ENCODE assay signal across 8 cellular contexts in the genomic region with DNA sequence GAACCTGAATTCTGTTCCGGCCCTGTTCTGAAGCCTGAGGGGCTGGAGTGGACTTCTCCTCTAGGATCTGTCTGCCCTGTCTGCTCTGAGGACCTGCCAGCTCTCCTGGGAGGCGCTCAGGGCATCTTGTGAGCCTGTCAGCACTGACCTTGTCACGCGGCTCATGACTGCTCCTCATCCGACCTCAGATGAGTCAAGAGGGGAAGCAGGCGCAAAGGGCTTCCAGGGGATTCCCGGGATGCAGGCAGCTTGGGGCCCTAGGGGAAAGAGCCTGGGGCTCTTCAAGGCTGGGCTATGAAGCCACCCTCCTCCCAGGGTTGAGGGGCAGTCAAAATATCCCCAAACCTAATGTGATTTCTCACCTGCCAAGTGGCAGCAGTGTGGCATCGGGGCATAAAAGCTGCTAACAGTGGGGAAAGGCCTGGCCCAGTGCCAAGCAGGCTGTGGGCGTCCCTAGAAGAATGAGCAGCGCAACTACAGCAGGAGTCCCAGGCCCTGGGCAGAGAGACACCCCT. TPM values are rescaled to one million over a fixed set of nuclear protein-coding genes. Genes with fewer than 3 reads are reported as not detected.
A peak's percentile ranks its signal among the peaks of the same experiment; 100 is the strongest.
DNase-seq lines count a peak whose midpoint lies in the region; ATAC-seq, FAIRE-seq and TF ChIP-seq lines count a peak whose summit lies in the region.

No MANE protein-coding gene starts in this region.

- in situ Hi-C loops in K562 (cut with MboI): no loop called here

- CTCF ChIA-PET in A673 (lab: Charles Lee) (no interaction called here), K562 (lab: Yijun Ruan, JAX; ENCODE audit: low intra/inter-chr PET ratio) (no interaction called here)

- 3% methylated on average over 7 of the region's 10 CpGs for WGBS in K562 (ENCODE audit: insufficient coverage, low coverage, missing lambda C conversion rate)

- TF ChIP-seq POLR2A in GM18526 (IDR thresholded peaks at IDR 0.05; ENCODE audit: extremely low read depth, insufficient read length) (peak; percentile 19), K562 (conservative IDR thresholded peaks at IDR 0.05) (no peak)

- no peaks in the 10 kb centered on the region for H3K27me3 ChIP-seq in A673 (replicated peaks; ENCODE audit: insufficient read depth, low read depth, low read length, poor library complexity)
- H3K27me3 ChIP-seq in K562 (ENCODE audit: control insufficient read depth in 2 of 2, insufficient read depth in 2 of 2, low read length in 2 of 2): peaks cover 2 to 6% of the 10 kb centered on the region in 2 experiments; a peak in 2 of 5 replicates

- TF ChIP-seq CTCF in A673 (conservative IDR thresholded peaks at IDR 0.05; ENCODE audit: low read depth, low read length) (no peak), K562 (IDR thresholded peaks at IDR 0.05 in 2 of 3, conservative IDR thresholded peaks at IDR 0.05 in 1 of 3; ENCODE audit: insufficient read depth in 2 of 3, low read depth in 1 of 3, low read length in 3 of 3) (no peak)

- no peaks in the 10 kb centered on the region for H3K9me1 ChIP-seq in K562 (ENCODE audit: control insufficient read depth, insufficient read depth, low read length)

- no peak overlapping the region for H2AFZ ChIP-seq in K562 (ENCODE audit: low read depth, low read length)

- H3K9ac ChIP-seq in K562 (ENCODE audit: insufficient read depth in 1 of 2, low read depth in 2 of 2, low read length in 2 of 2): peak overlapping the region in 1 of 2 experiments; percentile 21; a peak in 1 of 4 replicates

- DNase-seq in A673 (ENCODE audit: low spot score): peak; percentile 56
- DNase-seq in T-helper 9 cell: peak; percentile 70
- no peak for DNase-seq in K562 (ENCODE audit: extremely low read depth in 1 of 4, low spot score in 3 of 4)
- DNase-seq in kidney tubule cell (ENCODE audit: low spot score): peak; percentile 96
- peak; percentile 73 to 78 for DNase-seq in stimulated activated CD4-positive, alpha-beta T cell treated with anti-CD3 and anti-CD28 coated beads, Interleukin-4, amount 100 ng/mL, for 48 hours (ENCODE audit: low read depth in 2 of 2)
- no peak for DNase-seq in AML-193 (lab: John Stamatoyannopoulos, UW)

- H3K27ac ChIP-seq in A673 (ENCODE audit: low read depth, low read length, poor library complexity, severe bottlenecking) (no peak overlapping the region), K562 (ENCODE audit: extremely low read depth, low read depth, low read length) (no peak overlapping the region)

- FAIRE-seq in K562 (lab: Jason Lieb, UNC): no peak

- peak; percentile 60 for ATAC-seq in HG03460 (IDR thresholded peaks at IDR 0.05; ENCODE audit: unreplicated experiment)
- ATAC-seq in K562: no peak; the same call in 2 of the 3 replicates

- intact Hi-C loops in A673 (cut with micrococcal nuclease; ENCODE audit: unreplicated experiment): no loop called here
- intact Hi-C loops in K562 (cut with micrococcal nuclease): no loop called here

- H3K36me3 ChIP-seq in A673 (ENCODE audit: insufficient read depth, low read length, poor library complexity, severe bottlenecking) (no peaks in the 10 kb centered on the region), K562 (ENCODE audit: control insufficient read depth, insufficient read depth, low read length) (no peaks in the 10 kb centered on the region)

- no peak overlapping the region for H3K4me3 ChIP-seq in A673 (ENCODE audit: low read depth, low read length, poor library complexity, severe bottlenecking)
- no peak overlapping the region for H3K4me3 ChIP-seq in K562

- no peak for TF ChIP-seq RAD21 in K562 (CRISPR knock-in tag; conservative IDR thresholded peaks at IDR 0.05 in 1 of 2, IDR thresholded peaks at IDR 0.05 in 1 of 2)

- no peaks in the 10 kb centered on the region for H3K79me2 ChIP-seq in K562 (ENCODE audit: control insufficient read depth, insufficient read depth, low read length)

- BruUV-seq in A673 (replicated peaks; lab: Mats Ljungman, UMichigan): no TSS peak
- no TSS peak for BruUV-seq in K562 (replicated peaks; lab: Mats Ljungman, UMichigan)

- POLR2A ChIA-PET in A673 (lab: Charles Lee; ENCODE audit: low non-redundant PET): no interaction called here
- POLR2A ChIA-PET in K562 (lab: Yijun Ruan, JAX): interaction anchor here (0.6 to 1.7 kb wide), 3 partner anchors 10 to 1611 kb away, joined by 3 to 7 read pairs (median 4); no protein-coding TSS in a partner anchor

- H3K4me1 ChIP-seq in A673 (ENCODE audit: insufficient read depth, low read length, poor library complexity, severe bottlenecking) (peaks cover 25% of the 10 kb centered on the region), K562 (replicated peaks in 1 of 2; ENCODE audit: control insufficient read depth in 2 of 2, insufficient read depth in 2 of 2, low read length in 2 of 2) (peaks cover 0 to 8% of the 10 kb centered on the region in 2 experiments; a peak in 2 of 5 replicates)

- TF ChIP-seq EP300 in K562 (IDR thresholded peaks at IDR 0.05; ENCODE audit: low read length): no peak

- H3K9me3 ChIP-seq in A673 (ENCODE audit: low read depth, low read length, poor library complexity, severe bottlenecking) (no peaks in the 10 kb centered on the region), K562 (replicated peaks; ENCODE audit: control insufficient read depth, insufficient read depth, low read depth, low read length) (no peaks in the 10 kb centered on the region)

- no peak overlapping the region for H3K4me2 ChIP-seq in K562 (ENCODE audit: insufficient read depth, low read length)

- no peaks in the 10 kb centered on the region for H4K20me1 ChIP-seq in K562 (replicated peaks; ENCODE audit: control insufficient read depth, insufficient read depth, low read length)

RNA-seq across cellular contexts. Expression of a gene that starts 27.6 kb away (rescaled TPM):
- total RNA-seq in A673 (2021) (2.3 and 3.5 TPM in 2 replicates), K562 (2014; rRNA removed) (0.27 and 0.33 TPM in 2 replicates), K562 (2014; rRNA removed; fragmentation: Illumina TruSeq; extraction: Trizol) (0.44 and 0.48 TPM in 2 replicates), K562 (2015; rRNA removed; fragmentation: Illumina TruSeq; extraction: Trizol) (0.41 and 0.43 TPM in 2 replicates), K562 (2021) (0.49 and 0.80 TPM in 2 replicates)
- 1.1 and 2.9 TPM in 2 replicates for total RNA-seq in K562 (2011; cell fraction: chromatin; rRNA removed; ENCODE audit: low replicate concordance)
- total RNA-seq in K562 (2011; cell fraction: nucleolus; rRNA removed): 1.3 TPM in 2 replicates
- total RNA-seq in K562 (2011; cell fraction: nucleoplasm; rRNA removed): 1.6 and 2.0 TPM in 2 replicates
- polyA plus RNA-seq in K562 (2011; rRNA removed) (0.70 and 1.7 TPM in 2 replicates), K562 (2014; fragmentation: Illumina TruSeq; extraction: Trizol) (0.34 and 0.60 TPM in 2 replicates), K562 (2014; fragmentation: Nextera tagmentation; extraction: Ambion mirVana) (under 1 TPM; 0.08 to 0.32 TPM), K562 (2014; rRNA removed) (0.54 and 1.4 TPM in 2 replicates)
- 1.1 and 1.8 TPM in 2 replicates for polyA plus RNA-seq in K562 (2011; cell fraction: cytosol; rRNA removed)
- polyA plus RNA-seq in K562 (2011; cell fraction: nucleus; rRNA removed): 1.4 and 2.1 TPM in 2 replicates
- 0.52 and 1.1 TPM in 2 replicates for polyA plus RNA-seq in K562 (2012)
- polyA minus RNA-seq in K562 (2011; rRNA and poly(A)+ RNA removed): 0.21 and 0.93 TPM in 2 replicates
- polyA minus RNA-seq in K562 (2011; cell fraction: cytosol; rRNA and poly(A)+ RNA removed): 0.86 TPM in 1 of 2 replicates, not detected in the other
- 0.27 and 2.1 TPM in 2 replicates for polyA minus RNA-seq in K562 (2011; cell fraction: nucleus; rRNA and poly(A)+ RNA removed)

RNA-seq across cellular contexts. Expression of a gene that starts 42.3 kb away (rescaled TPM):
- total RNA-seq in A673 (2021) (7.7 and 8.9 TPM in 2 replicates), K562 (2014; rRNA removed) (4.9 and 7.0 TPM in 2 replicates), K562 (2014; rRNA removed; fragmentation: Illumina TruSeq; extraction: Trizol) (3.6 and 3.8 TPM in 2 replicates), K562 (2015; rRNA removed; fragmentation: Illumina TruSeq; extraction: Trizol) (5.2 and 5.7 TPM in 2 replicates), K562 (2021) (6.7 and 8.8 TPM in 2 replicates)
- total RNA-seq in K562 (2011; cell fraction: chromatin; rRNA removed; ENCODE audit: low replicate concordance): 5.7 and 15.8 TPM in 2 replicates
- total RNA-seq in K562 (2011; cell fraction: nucleolus; rRNA removed): 8.3 and 10.5 TPM in 2 replicates
- 7.6 and 8.9 TPM in 2 replicates for total RNA-seq in K562 (2011; cell fraction: nucleoplasm; rRNA removed)
- polyA plus RNA-seq in K562 (2011; rRNA removed) (5.6 and 6.1 TPM in 2 replicates), K562 (2014; fragmentation: Illumina TruSeq; extraction: Trizol) (6.3 and 7.6 TPM in 2 replicates), K562 (2014; fragmentation: Nextera tagmentation; extraction: Ambion mirVana) (under 1 TPM; 0.24 to 0.53 TPM), K562 (2014; rRNA removed) (4.8 and 5.5 TPM in 2 replicates)
- 7.1 and 11.5 TPM in 2 replicates for polyA plus RNA-seq in K562 (2011; cell fraction: cytosol; rRNA removed)
- 6.8 and 9.9 TPM in 2 replicates for polyA plus RNA-seq in K562 (2011; cell fraction: nucleus; rRNA removed)
- 6.2 and 7.5 TPM in 2 replicates for polyA plus RNA-seq in K562 (2012)
- 4.5 and 5.5 TPM in 2 replicates for polyA minus RNA-seq in K562 (2011; rRNA and poly(A)+ RNA removed)
- 5.6 and 5.7 TPM in 2 replicates for polyA minus RNA-seq in K562 (2011; cell fraction: cytosol; rRNA and poly(A)+ RNA removed)
- 3.0 and 4.1 TPM in 2 replicates for polyA minus RNA-seq in K562 (2011; cell fraction: nucleus; rRNA and poly(A)+ RNA removed)

RNA-seq across cellular contexts. Expression of a gene that starts 58.6 kb away (rescaled TPM):
- total RNA-seq in A673 (2021) (60.4 and 65.7 TPM in 2 replicates), K562 (2014; rRNA removed) (16.6 and 19.6 TPM in 2 replicates), K562 (2014; rRNA removed; fragmentation: Illumina TruSeq; extraction: Trizol) (6.1 and 7.9 TPM in 2 replicates), K562 (2015; rRNA removed; fragmentation: Illumina TruSeq; extraction: Trizol) (9.1 and 11.5 TPM in 2 replicates), K562 (2021) (16.8 and 21.7 TPM in 2 replicates)
- total RNA-seq in K562 (2011; cell fraction: chromatin; rRNA removed; ENCODE audit: low replicate concordance): 111 and 178 TPM in 2 replicates
- total RNA-seq in K562 (2011; cell fraction: nucleolus; rRNA removed): 129 and 141 TPM in 2 replicates
- 141 and 143 TPM in 2 replicates for total RNA-seq in K562 (2011; cell fraction: nucleoplasm; rRNA removed)
- polyA plus RNA-seq in K562 (2011; rRNA removed) (25.5 and 33.4 TPM in 2 replicates), K562 (2014; fragmentation: Illumina TruSeq; extraction: Trizol) (10.5 and 14.8 TPM in 2 replicates), K562 (2014; fragmentation: Nextera tagmentation; extraction: Ambion mirVana) (1 to 10 TPM; 1.1 to 1.5 TPM), K562 (2014; rRNA removed) (34.0 and 37.9 TPM in 2 replicates)
- polyA plus RNA-seq in K562 (2011; cell fraction: cytosol; rRNA removed): 20.7 and 25.2 TPM in 2 replicates
- polyA plus RNA-seq in K562 (2011; cell fraction: nucleus; rRNA removed): 89.5 and 138 TPM in 2 replicates
- 13.5 and 20.7 TPM in 2 replicates for polyA plus RNA-seq in K562 (2012)
- polyA minus RNA-seq in K562 (2011; rRNA and poly(A)+ RNA removed): 4.6 and 7.2 TPM in 2 replicates
- 6.5 and 6.6 TPM in 2 replicates for polyA minus RNA-seq in K562 (2011; cell fraction: cytosol; rRNA and poly(A)+ RNA removed)
- polyA minus RNA-seq in K562 (2011; cell fraction: nucleus; rRNA and poly(A)+ RNA removed): 20.7 TPM in 2 replicates

Comparison
In these comparisons a context has a peak if more than half of its experiments do, and no peak if none do; other contexts are left out.
1. DNase-seq: peak in A673 (single experiment), T-helper 9 cell (single experiment), kidney tubule cell (single experiment) and stimulated activated CD4-positive, alpha-beta T cell treated with anti-CD3 and anti-CD28 coated beads, Interleukin-4, amount 100 ng/mL, for 48 hours (2 of 2); none in K562 (0 of 4) and AML-193 (0 of 2).